In the genomic region with DNA sequence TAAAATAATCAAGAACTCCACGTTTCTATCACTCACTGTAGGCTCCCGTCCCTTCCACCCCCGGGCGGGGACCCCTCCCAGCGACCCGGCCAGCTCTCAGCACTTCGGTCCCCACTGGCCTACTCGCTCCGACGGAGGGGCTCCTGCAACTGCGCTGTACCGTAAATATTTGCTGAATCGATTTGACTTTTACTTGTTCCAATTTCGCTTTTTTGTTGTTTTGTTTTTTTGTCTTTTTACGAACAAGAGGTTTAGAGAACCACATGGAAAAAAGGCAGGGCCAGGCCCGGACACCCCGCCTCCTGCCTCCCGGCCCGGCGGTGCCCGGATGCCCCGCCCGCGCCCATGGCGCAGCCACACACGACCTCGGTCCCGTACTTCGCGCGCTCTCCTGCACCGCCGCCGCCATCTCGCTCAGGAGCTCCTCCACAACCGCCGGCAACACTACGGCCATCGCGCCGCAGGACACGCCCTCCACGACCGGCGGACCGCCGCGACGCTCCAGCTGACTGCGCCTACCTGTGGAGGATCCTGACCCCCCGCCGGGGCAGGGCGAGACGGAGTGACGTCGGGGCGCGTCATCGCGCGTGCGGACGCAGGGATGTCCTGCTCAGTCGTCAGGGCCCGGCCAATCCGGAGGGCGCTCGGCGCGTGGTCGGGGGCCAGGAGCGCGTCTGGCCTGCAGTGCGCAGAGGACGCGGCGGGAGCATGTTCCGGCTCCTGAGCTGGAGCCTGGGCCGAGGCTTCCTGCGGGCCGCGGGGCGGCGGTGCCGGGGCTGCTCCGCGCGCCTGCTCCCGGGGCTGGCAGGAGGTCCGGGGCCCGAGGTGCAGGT, we compare ENCODE assay signal across 8 cellular contexts. TPM values are rescaled to one million over a fixed set of nuclear protein-coding genes. Genes with fewer than 3 reads are reported as not detected.
A peak's percentile ranks its signal among the peaks of the same experiment; 100 is the strongest.
DNase-seq lines count a peak whose midpoint lies in the region; ATAC-seq lines count a peak whose summit lies in the region.

A gene with protein sequence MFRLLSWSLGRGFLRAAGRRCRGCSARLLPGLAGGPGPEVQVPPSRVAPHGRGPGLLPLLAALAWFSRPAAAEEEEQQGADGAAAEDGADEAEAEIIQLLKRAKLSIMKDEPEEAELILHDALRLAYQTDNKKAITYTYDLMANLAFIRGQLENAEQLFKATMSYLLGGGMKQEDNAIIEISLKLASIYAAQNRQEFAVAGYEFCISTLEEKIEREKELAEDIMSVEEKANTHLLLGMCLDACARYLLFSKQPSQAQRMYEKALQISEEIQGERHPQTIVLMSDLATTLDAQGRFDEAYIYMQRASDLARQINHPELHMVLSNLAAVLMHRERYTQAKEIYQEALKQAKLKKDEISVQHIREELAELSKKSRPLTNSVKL (plus strand): TSS at position 684 of the 833 bp plus-strand sequence. CDS start 25 bp downstream, at position 709.
ZSWIM7 (minus strand) TSS at position 564 of the 833 bp plus-strand sequence; CDS start at position 454, 110 bp downstream.

- peak within 1 kb of the TSS; percentile 77 to 99 (median 94) for H3K4me3 Mint-ChIP-seq in naive B cell
- H3K4me3 Mint-ChIP-seq in stimulated activated effector memory CD8-positive, alpha-beta T cell treated with anti-CD3 and anti-CD28 coated beads, Interleukin-12 subunit alpha, Interleukin-12 subunit beta, amount 100 ng/mL, for 72 hours, result peak within 1 kb of the TSS; percentile 74

- H3K36me3 Mint-ChIP-seq in naive B cell, result peaks cover 5 to 10% of the 10 kb centered on the region in 2 donors
- peaks cover 63% of the 10 kb centered on the region for H3K36me3 Mint-ChIP-seq in stimulated activated effector memory CD8-positive, alpha-beta T cell treated with anti-CD3 and anti-CD28 coated beads, Interleukin-12 subunit alpha, Interleukin-12 subunit beta, amount 100 ng/mL, for 72 hours

- no peaks in the 10 kb centered on the region for H3K27me3 Mint-ChIP-seq in naive B cell

- peak within 1 kb of the TSS; percentile 94 to 99 (median 96) for H3K27ac Mint-ChIP-seq in naive B cell
- H3K27ac Mint-ChIP-seq in stimulated activated effector memory CD8-positive, alpha-beta T cell treated with anti-CD3 and anti-CD28 coated beads, Interleukin-12 subunit alpha, Interleukin-12 subunit beta, amount 100 ng/mL, for 72 hours, result peak within 1 kb of the TSS; percentile 75

- H3K9me3 Mint-ChIP-seq in naive B cell, result no peaks in the 10 kb centered on the region
- no peaks in the 10 kb centered on the region for H3K9me3 Mint-ChIP-seq in stimulated activated effector memory CD8-positive, alpha-beta T cell treated with anti-CD3 and anti-CD28 coated beads, Interleukin-12 subunit alpha, Interleukin-12 subunit beta, amount 100 ng/mL, for 72 hours

- peak; percentile 83 for ATAC-seq in naive B cell (ENCODE audit: low read depth in 2 of 2)
- peak; percentile 94 for ATAC-seq in stimulated activated effector memory CD8-positive, alpha-beta T cell treated with anti-CD3 and anti-CD28 coated beads, Interleukin-12 subunit alpha, Interleukin-12 subunit beta, amount 100 ng/mL, for 72 hours

- DNase-seq in EL (peak; percentile 95), GOT3 (lab: John Stamatoyannopoulos, UW) (peak; percentile 76), LHCN-M2 (ENCODE audit: low read depth) (peak; percentile 93), RPMI7951 (ENCODE audit: low read depth) (peak; percentile 91), fibroblast of gingiva (ENCODE audit: low read depth) (peak; percentile 94), naive B cell (peak; percentile 94)
- peak; percentile 84 to 89 for DNase-seq in activated T-helper 1 cell treated with anti-CD3 and anti-CD28 coated beads, Interleukin-2, amount 50 U/mL, for 16 hours (ENCODE audit: low read depth in 1 of 2, low spot score in 1 of 2)
- DNase-seq in stimulated activated effector memory CD8-positive, alpha-beta T cell treated with anti-CD3 and anti-CD28 coated beads, Interleukin-12 subunit alpha, Interleukin-12 subunit beta, amount 100 ng/mL, for 72 hours (ENCODE audit: low spot score in 2 of 2), result peak; percentile 90 to 97

- peaks cover 28 to 47% (median 35%) of the 10 kb centered on the region in 3 donors for H3K4me1 Mint-ChIP-seq in naive B cell
- peaks cover 20% of the 10 kb centered on the region for H3K4me1 Mint-ChIP-seq in stimulated activated effector memory CD8-positive, alpha-beta T cell treated with anti-CD3 and anti-CD28 coated beads, Interleukin-12 subunit alpha, Interleukin-12 subunit beta, amount 100 ng/mL, for 72 hours

RNA-seq across cellular contexts. Expression of the first gene that starts in this region (rescaled TPM):
- total RNA-seq in LHCN-M2 (2014; rRNA removed), result 42.0 and 46.2 TPM in 2 replicates
- polyA plus RNA-seq in LHCN-M2 (2012), result 13.7 TPM
- 17.7 and 19.8 TPM in 2 replicates for total RNA-seq in RPMI7951 (2014; rRNA removed; shearing (Covaris generic))
- polyA plus RNA-seq in naive B cell (ENCODE audit: low read depth in 6 of 6), result 10 to 100 TPM; 35.1 to 49.5 (median 37.4) TPM

RNA-seq across cellular contexts. Expression of gene ZSWIM7, which starts in this region (rescaled TPM):
- total RNA-seq in LHCN-M2 (2014; rRNA removed), result 16.2 and 16.4 TPM in 2 replicates
- polyA plus RNA-seq in LHCN-M2 (2012), result 23.4 TPM
- 23.0 and 27.2 TPM in 2 replicates for total RNA-seq in RPMI7951 (2014; rRNA removed; shearing (Covaris generic))
- 100 to 1,000 TPM in 1 of 6 donors, 10 to 100 TPM in 5; 55.7 to 111 (median 82.1) TPM for polyA plus RNA-seq in naive B cell (ENCODE audit: low read depth in 6 of 6)

Comparison
In these comparisons a context has a peak if more than half of its experiments do, and no peak if none do; other contexts are left out.
1. Peak in every context shown above with its lines: DNase-seq and ATAC-seq.